In the genomic region with DNA sequence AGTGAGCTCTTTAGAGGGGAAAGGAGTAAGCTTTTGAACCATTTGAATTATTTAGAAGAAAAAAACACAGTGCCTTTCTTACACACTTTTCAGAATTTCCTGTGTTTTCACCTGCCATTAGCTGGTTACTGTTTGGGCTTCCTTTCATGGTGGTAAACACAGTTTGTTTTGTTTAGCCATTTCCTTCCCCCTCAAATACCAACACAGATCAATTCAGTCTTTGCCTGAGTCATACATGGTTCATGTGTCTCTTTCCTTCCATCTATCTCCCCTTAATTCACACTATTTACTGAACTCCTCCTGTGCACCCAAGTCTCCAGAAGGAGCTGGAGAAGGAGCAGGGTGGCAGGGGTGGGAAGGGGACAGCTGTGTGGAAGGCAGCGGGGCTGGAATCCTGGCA, we compare ENCODE assay signal across 16 cellular contexts. TPM values are rescaled to one million over a fixed set of nuclear protein-coding genes. Genes with fewer than 3 reads are reported as not detected.
DNase-seq lines count a peak whose midpoint lies in the region; ATAC-seq, FAIRE-seq and TF ChIP-seq lines count a peak whose summit lies in the region.
"Had no signal": no experiment of that assay in that cellular context is flagged by ENCODE, and none has a peak within 500 bp of the region (broad histone marks: within the 10 kb centered on the region; RNA-seq: fewer than 3 reads in every experiment).

No MANE protein-coding gene starts in this region.

- no TSS peak for BruUV-seq in HepG2 (replicated peaks; lab: Mats Ljungman, UMichigan)

- H3K9me3 Mint-ChIP-seq in brain: peaks cover 0 to 2% (median 0%) of the 10 kb centered on the region in 5 experiments
- H3K9me3 Mint-ChIP-seq in activated T-cell treated with anti-CD3 and anti-CD28 coated beads, Interleukin-2, amount 50 U/mL, for 4 hours: no peaks in the 10 kb centered on the region

- no peak overlapping the region for H3K4me3 Mint-ChIP-seq in brain
- no peak overlapping the region for H3K4me3 Mint-ChIP-seq in activated T-cell treated with anti-CD3 and anti-CD28 coated beads, Interleukin-2, amount 50 U/mL, for 4 hours

- no peak for TF ChIP-seq RAD21 in HepG2 (CRISPR knock-in tag; IDR thresholded peaks at IDR 0.05)

- in situ Hi-C loops in HepG2 (cut with HindIII; ENCODE audit: extremely low pct_ligation_motif_present, low pct_unique_long_range_greater_than_20kb): no loop called here

- no peak for TF ChIP-seq POLR2A in HepG2 (IDR thresholded peaks at IDR 0.05; ENCODE audit: insufficient read depth in 1 of 2, low read depth in 2 of 2, low read length in 2 of 2)
- no peak for TF ChIP-seq POLR2A in right lobe of liver (IDR thresholded peaks at IDR 0.05)
- no peak for TF ChIP-seq POLR2A in thyroid gland (IDR thresholded peaks at IDR 0.05)

- H3K4me1 ChIP-seq in HepG2 (ENCODE audit: insufficient read depth, low read length): peaks cover 34% of the 10 kb centered on the region
- peaks cover 3 to 19% (median 9%) of the 10 kb centered on the region in 4 donors for H3K4me1 ChIP-seq in right lobe of liver
- H3K4me1 ChIP-seq in thyroid gland: peaks cover 54 to 77% of the 10 kb centered on the region in 2 donors

- no peak overlapping the region for H3K9ac ChIP-seq in HepG2 (ENCODE audit: insufficient read depth, low read depth, low read length)
- H3K9ac ChIP-seq: GM23248 had no signal

- POLR2A ChIA-PET in HepG2 (lab: Yijun Ruan, JAX): no interaction called here

- no peak for FAIRE-seq in HepG2 (lab: Jason Lieb, UNC)
- FAIRE-seq: A204.1 had no signal

- ATAC-seq in HepG2: no peak
- ATAC-seq in right lobe of liver: no peak
- ATAC-seq in HG02840 (IDR thresholded peaks at IDR 0.05; ENCODE audit: low FRiP score, unreplicated experiment): no peak
- ATAC-seq in activated T-cell treated with anti-CD3 and anti-CD28 coated beads, Interleukin-2, amount 50 U/mL, for 4 hours: no peak

- no peaks in the 10 kb centered on the region for H3K79me2 ChIP-seq in HepG2 (ENCODE audit: insufficient read depth, low read length)

- no peak overlapping the region for H3K27ac ChIP-seq in HepG2 (ENCODE audit: extremely low read length, insufficient read depth, low read length)
- no peak overlapping the region for H3K27ac ChIP-seq in right lobe of liver
- peak overlapping the region in 2 of 3 donors; percentile 11 to 42 for H3K27ac ChIP-seq in thyroid gland
- H3K27ac ChIP-seq: GM23248 had no signal

- WGBS in HepG2 (ENCODE audit: low lambda C conversion rate): 30% methylated on average over 1 of the region's 1 CpG
- WGBS in right lobe of liver (ENCODE audit: insufficient coverage, low coverage, low lambda C conversion rate, missing lambda C conversion rate): 86% methylated on average over 1 of the region's 1 CpG
- 89 to 100% methylated on average over 1 of the region's 1 CpG for WGBS in thyroid gland, 2 donors

- intact Hi-C loops in HepG2 (cut with micrococcal nuclease; ENCODE audit: unreplicated experiment): no loop called here
- intact Hi-C loops in right lobe of liver (cut with DNase I): no loop called here
- intact Hi-C loops in thyroid gland (cut with DNase I): no loop called here

- H3K27me3 ChIP-seq in HepG2 (ENCODE audit: control insufficient read depth in 1 of 2, insufficient read depth in 2 of 2, low read length in 2 of 2) (peaks cover 5 to 51% of the 10 kb centered on the region in 2 experiments; a peak in 4 of 5 replicates), right lobe of liver (no peaks in the 10 kb centered on the region), thyroid gland (no peaks in the 10 kb centered on the region)

- no peaks in the 10 kb centered on the region for H3K9me3 ChIP-seq in HepG2 (ENCODE audit: low read length)
- no peaks in the 10 kb centered on the region for H3K9me3 ChIP-seq in right lobe of liver
- H3K9me3 ChIP-seq in thyroid gland: no peaks in the 10 kb centered on the region

- DNase-seq in HepG2 (ENCODE audit: low spot score) (no peak), right lobe of liver (no peak), lung microvascular endothelial cell (ENCODE audit: low read depth in 2 of 2) (peak; percentile 36 to 46), thyroid gland (no peak), dedifferentiated amniotic fluid mesenchymal stem cell (ENCODE audit: extremely low spot score) (no peak)
- DNase-seq in activated T-cell treated with anti-CD3 and anti-CD28 coated beads, Interleukin-2, amount 50 U/mL, for 4 hours: no peak
- DNase-seq: C1 segment of cervical spinal cord, GF-D8, GM23248, NCI-H1930, NCI-H2171, NCI-H510A, SHP77 treated with DMSO at 0.1 percent for 48 hours had no signal

- peaks cover 2% of the 10 kb centered on the region for H3K27me3 Mint-ChIP-seq in brain
- H3K27me3 Mint-ChIP-seq in activated T-cell treated with anti-CD3 and anti-CD28 coated beads, Interleukin-2, amount 50 U/mL, for 4 hours (ENCODE audit: low read depth): peaks cover 2% of the 10 kb centered on the region

- H3K27ac Mint-ChIP-seq in brain: peak overlapping the region in 3 of 5 experiments; percentile 28 to 44 (median 42)

- H3K36me3 ChIP-seq in HepG2 (replicated peaks in 1 of 2; ENCODE audit: control insufficient read depth in 1 of 2, insufficient read depth in 2 of 2, low read length in 2 of 2): no peaks in the 10 kb centered on the region
- no peaks in the 10 kb centered on the region for H3K36me3 ChIP-seq in right lobe of liver
- no peaks in the 10 kb centered on the region for H3K36me3 ChIP-seq in thyroid gland

- TF ChIP-seq CTCF in HepG2 (CRISPR knock-in tag; IDR thresholded peaks at IDR 0.05): no peak
- no peak for TF ChIP-seq CTCF in right lobe of liver (IDR thresholded peaks at IDR 0.05)
- no peak for TF ChIP-seq CTCF in brain (conservative IDR thresholded peaks at IDR 0.05)
- TF ChIP-seq CTCF in thyroid gland (IDR thresholded peaks at IDR 0.05): no peak

- peaks cover 4% of the 10 kb centered on the region for H3K36me3 Mint-ChIP-seq in brain
- no peaks in the 10 kb centered on the region for H3K36me3 Mint-ChIP-seq in activated T-cell treated with anti-CD3 and anti-CD28 coated beads, Interleukin-2, amount 50 U/mL, for 4 hours (ENCODE audit: insufficient read depth)

- no peak overlapping the region for H3K4me3 ChIP-seq in HepG2 (replicated peaks in 1 of 3; ENCODE audit: insufficient read depth in 1 of 3, low read depth in 2 of 3, low read length in 3 of 3)
- no peak overlapping the region for H3K4me3 ChIP-seq in right lobe of liver
- H3K4me3 ChIP-seq in thyroid gland (replicated peaks in 1 of 3): no peak overlapping the region
- H3K4me3 ChIP-seq: GM23248 had no signal

- H2AFZ ChIP-seq in HepG2 (ENCODE audit: low read length): no peak overlapping the region
- H2AFZ ChIP-seq: GM23248 had no signal

- peaks cover 79% of the 10 kb centered on the region for H3K4me1 Mint-ChIP-seq in brain
- peaks cover 5% of the 10 kb centered on the region for H3K4me1 Mint-ChIP-seq in activated T-cell treated with anti-CD3 and anti-CD28 coated beads, Interleukin-2, amount 50 U/mL, for 4 hours (ENCODE audit: low read depth)

- H4K20me1 ChIP-seq in HepG2 (ENCODE audit: insufficient read depth, low read length): no peaks in the 10 kb centered on the region

- CTCF ChIA-PET in HepG2 (lab: Yijun Ruan, JAX; ENCODE audit: low intra/inter-chr PET ratio, low total read pairs): no interaction called here

- no peak for TF ChIP-seq EP300 in HepG2 (IDR thresholded peaks at IDR 0.05; ENCODE audit: low read depth in 2 of 2, low read length in 2 of 2)
- no peak for TF ChIP-seq EP300 in HepG2 (CRISPR knock-in tag; IDR thresholded peaks at IDR 0.05; ENCODE audit: borderline replicate concordance)

- H3K4me2 ChIP-seq in HepG2 (ENCODE audit: low read depth, low read length): no peak overlapping the region

TF ChIP-seq in HepG2, 621 proteins besides CTCF, POLR2A, EP300 and RAD21 (continues in another document):
- TF ChIP-seq, protein P1, sequence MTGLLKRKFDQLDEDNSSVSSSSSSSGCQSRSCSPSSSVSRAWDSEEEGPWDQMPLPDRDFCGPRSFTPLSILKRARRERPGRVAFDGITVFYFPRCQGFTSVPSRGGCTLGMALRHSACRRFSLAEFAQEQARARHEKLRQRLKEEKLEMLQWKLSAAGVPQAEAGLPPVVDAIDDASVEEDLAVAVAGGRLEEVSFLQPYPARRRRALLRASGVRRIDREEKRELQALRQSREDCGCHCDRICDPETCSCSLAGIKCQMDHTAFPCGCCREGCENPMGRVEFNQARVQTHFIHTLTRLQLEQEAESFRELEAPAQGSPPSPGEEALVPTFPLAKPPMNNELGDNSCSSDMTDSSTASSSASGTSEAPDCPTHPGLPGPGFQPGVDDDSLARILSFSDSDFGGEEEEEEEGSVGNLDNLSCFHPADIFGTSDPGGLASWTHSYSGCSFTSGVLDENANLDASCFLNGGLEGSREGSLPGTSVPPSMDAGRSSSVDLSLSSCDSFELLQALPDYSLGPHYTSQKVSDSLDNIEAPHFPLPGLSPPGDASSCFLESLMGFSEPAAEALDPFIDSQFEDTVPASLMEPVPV (CRISPR knock-in tag; IDR thresholded peaks at IDR 0.05): no peak

RNA-seq across cellular contexts. Expression of a gene that starts 45.0 kb away (rescaled TPM):
- total RNA-seq in HepG2 (2016; rRNA removed; fragmentation: Illumina TruSeq; extraction: Trizol) (0.04 and 0.08 TPM in 2 replicates), right lobe of liver (1 to 10 TPM; 1.2 to 8.8 (median 3.7) TPM), lung microvascular endothelial cell (2.8 and 7.5 TPM in 2 replicates), thyroid gland (10 to 100 TPM in 2 of 4 donors, 1 to 10 TPM in 2; 3.1 to 12.1 (median 8.7) TPM)
- not detected in 2 replicates for total RNA-seq in HepG2 (2016; cell fraction: cytosol; rRNA removed; fragmentation: Illumina TruSeq; extraction: Trizol; ENCODE audit: low read depth)
- 0.04 and 0.07 TPM in 2 replicates for total RNA-seq in HepG2 (2016; cell fraction: insoluble cytoplasmic fraction; rRNA removed; fragmentation: Illumina TruSeq; extraction: Trizol)
- 0.06 and 0.07 TPM in 2 replicates for total RNA-seq in HepG2 (2016; cell fraction: membrane; rRNA removed; fragmentation: Illumina TruSeq; extraction: Trizol)
- total RNA-seq in HepG2 (2016; cell fraction: nucleus; rRNA removed; fragmentation: Illumina TruSeq; extraction: Trizol): not detected in 2 replicates
- polyA plus RNA-seq in HepG2 (2011; rRNA removed) (0.15 and 0.24 TPM in 2 replicates), brain (ENCODE audit: insufficient read depth, low read depth, low replicate concordance) (15.3 TPM)
- polyA plus RNA-seq in HepG2 (2011; cell fraction: cytosol; rRNA removed): 0.09 and 0.12 TPM in 2 replicates
- polyA plus RNA-seq in HepG2 (2011; cell fraction: nucleus; rRNA removed): 0.90 and 1.0 TPM in 2 replicates
- 2.6 and 2.7 TPM in 2 replicates for polyA plus RNA-seq in HepG2 (2012)
- 0.12 and 0.14 TPM in 2 replicates for polyA plus RNA-seq in HepG2 (2016; cell fraction: cytosol; fragmentation: Illumina TruSeq; extraction: Trizol; ENCODE audit: low read depth)
- 0.46 and 0.48 TPM in 2 replicates for polyA plus RNA-seq in HepG2 (2016; cell fraction: insoluble cytoplasmic fraction; fragmentation: Illumina TruSeq; extraction: Trizol; ENCODE audit: low read depth)
- 0.37 and 0.49 TPM in 2 replicates for polyA plus RNA-seq in HepG2 (2016; cell fraction: membrane; fragmentation: Illumina TruSeq; extraction: Trizol; ENCODE audit: low read depth)
- polyA plus RNA-seq in HepG2 (2016; cell fraction: nucleus; fragmentation: Illumina TruSeq; extraction: Trizol; ENCODE audit: insufficient read depth, low read depth): 0.55 and 0.99 TPM in 2 replicates
- 0.05 and 0.28 TPM in 2 replicates for polyA minus RNA-seq in HepG2 (2011; rRNA and poly(A)+ RNA removed; ENCODE audit: low replicate concordance)
- polyA minus RNA-seq in HepG2 (2011; cell fraction: cytosol; rRNA and poly(A)+ RNA removed): not detected in 2 replicates
- polyA minus RNA-seq in HepG2 (2011; cell fraction: nucleus; rRNA and poly(A)+ RNA removed): 0.13 and 0.25 TPM in 2 replicates
- under 1 TPM; 0.11 to 0.29 (median 0.13) TPM for total RNA-seq in activated T-cell treated with anti-CD3 and anti-CD28 coated beads, Interleukin-2, amount 50 U/mL, for 4 hours

Comparison
In these comparisons a context has a peak if more than half of its experiments do, and no peak if none do; other contexts are left out.
1. DNase-seq: peak in lung microvascular endothelial cell (2 of 2); none in HepG2 (single experiment), right lobe of liver (0 of 3), thyroid gland (0 of 2), dedifferentiated amniotic fluid mesenchymal stem cell (single experiment) and activated T-cell treated with anti-CD3 and anti-CD28 coated beads, Interleukin-2, amount 50 U/mL, for 4 hours (single experiment).
2. H3K27ac ChIP-seq: peak in thyroid gland (2 of 3); none in HepG2 (single experiment) and right lobe of liver (0 of 3).